1 cellular context compared by ENCODE assay signal in genomic region chr7:141551080-141551772, GRCh38.
TF ChIP-seq lines count a peak whose summit lies in the region.

TSS of gene AGK (plus strand) at chr7:141551410. CDS start at chr7:141555467, 4,057 bp downstream.

TF ChIP-seq in HepG2, 621 proteins besides CTCF, POLR2A, EP300 and RAD21 (continued from another document and continues in another):
- TF ChIP-seq PRDM4 (CRISPR knock-in tag; IDR thresholded peaks at IDR 0.05; ENCODE audit: borderline replicate concordance) (no peak), LRRFIP1 (CRISPR knock-in tag; conservative IDR thresholded peaks at IDR 0.05) (no peak), ZHX2 (IDR thresholded peaks at IDR 0.05; ENCODE audit: low read depth) (peak; percentile 66; the same call in 1 of the 2 replicates), ZHX2 (CRISPR knock-in tag; IDR thresholded peaks at IDR 0.05; ENCODE audit: borderline replicate concordance) (0 out of 2 replicates have a peak, but pooled peaks have one; percentile 72), CBX2 (IDR thresholded peaks at IDR 0.05; ENCODE audit: low read depth, low read length) (no peak), CBX2 (CRISPR knock-in tag; IDR thresholded peaks at IDR 0.05; ENCODE audit: low read depth) (peak; percentile 59; the same call in 1 of the 2 replicates), SMARCC2 (IDR thresholded peaks at IDR 0.05) (no peak), NR2F2 (IDR thresholded peaks at IDR 0.05; ENCODE audit: borderline replicate concordance, low read depth) (peak; percentile 44; the same call in 1 of the 2 replicates), NCOA2 (CRISPR knock-in tag; IDR thresholded peaks at IDR 0.05) (peak; percentile 8; the same call in 1 of the 2 replicates), SRY (CRISPR knock-in tag; IDR thresholded peaks at IDR 0.05) (peak; percentile 63; the same call in 1 of the 2 replicates), ATAD3A (CRISPR knock-in tag; IDR thresholded peaks at IDR 0.05) (no peak), ZNF138 (CRISPR knock-in tag; IDR thresholded peaks at IDR 0.05; ENCODE audit: low read depth) (no peak), ZKSCAN8 (CRISPR knock-in tag; IDR thresholded peaks at IDR 0.05; ENCODE audit: borderline replicate concordance) (peak; percentile 56; the same call in 1 of the 2 replicates), ZNF558 (CRISPR knock-in tag; IDR thresholded peaks at IDR 0.05; ENCODE audit: borderline replicate concordance) (peak; percentile 80; the same call in 1 of the 2 replicates), KDM1A (CRISPR knock-in tag; IDR thresholded peaks at IDR 0.05) (no peak), ZNF598 (CRISPR knock-in tag; IDR thresholded peaks at IDR 0.05; ENCODE audit: borderline replicate concordance) (no peak), NR2F6 (IDR thresholded peaks at IDR 0.05) (no peak), NR2F6 (CRISPR knock-in tag; IDR thresholded peaks at IDR 0.05) (peak; percentile 45; the same call in 1 of the 2 replicates), ZNF883 (CRISPR knock-in tag; IDR thresholded peaks at IDR 0.05; ENCODE audit: not compliant biosample characterization) (peak; percentile 46), ZNF7 (CRISPR knock-in tag; IDR thresholded peaks at IDR 0.05) (no peak), GFI1 (CRISPR knock-in tag; IDR thresholded peaks at IDR 0.05; ENCODE audit: borderline replicate concordance) (0 out of 2 replicates have a peak, but pooled peaks have one; percentile 64), ZNF781 (CRISPR knock-in tag; IDR thresholded peaks at IDR 0.05; ENCODE audit: borderline replicate concordance, not compliant biosample characterization) (no peak), FOXP4 (CRISPR knock-in tag; IDR thresholded peaks at IDR 0.05) (peak; percentile 54), PATZ1 (CRISPR knock-in tag; IDR thresholded peaks at IDR 0.05) (peak; percentile 79), HINFP (CRISPR knock-in tag; IDR thresholded peaks at IDR 0.05; ENCODE audit: low read depth) (0 out of 2 replicates have a peak, but pooled peaks have one; percentile 25), SNAI1 (CRISPR knock-in tag; IDR thresholded peaks at IDR 0.05; ENCODE audit: borderline replicate concordance) (no peak), ZNF136 (CRISPR knock-in tag; IDR thresholded peaks at IDR 0.05; ENCODE audit: low read depth) (no peak), RERE (CRISPR knock-in tag; IDR thresholded peaks at IDR 0.05; ENCODE audit: low read depth) (no peak), PHF20 (CRISPR knock-in tag; IDR thresholded peaks at IDR 0.05) (peak; percentile 96), ZNF788 (CRISPR knock-in tag; IDR thresholded peaks at IDR 0.05; ENCODE audit: borderline replicate concordance) (peak; percentile 89; the same call in 1 of the 2 replicates), RBM39 (IDR thresholded peaks at IDR 0.05; ENCODE audit: low read depth, low read length, poor library complexity, severe bottlenecking) (peak; percentile 59), ZNF260 (CRISPR knock-in tag; IDR thresholded peaks at IDR 0.05; ENCODE audit: borderline replicate concordance, low read depth) (no peak), HNRNPLL (IDR thresholded peaks at IDR 0.05; ENCODE audit: low read depth, low read length, poor library complexity, severe bottlenecking) (peak; percentile 56), ZNF614 (CRISPR knock-in tag; IDR thresholded peaks at IDR 0.05; ENCODE audit: borderline replicate concordance) (peak; percentile 78; the same call in 1 of the 2 replicates), KDM5B (CRISPR knock-in tag; IDR thresholded peaks at IDR 0.05; ENCODE audit: borderline replicate concordance) (peak; percentile 90; the same call in 1 of the 2 replicates), ZNF30 (CRISPR knock-in tag; IDR thresholded peaks at IDR 0.05) (no peak), ZNF124 (CRISPR knock-in tag; IDR thresholded peaks at IDR 0.05) (peak; percentile 80)
